ENCODE assay signal across 1 cellular context in genomic region chr14:75486317-75486716, GRCh38.
TF ChIP-seq lines count a peak whose summit lies in the region.

No MANE protein-coding gene starts in this region.

TF ChIP-seq in K562, 482 proteins besides CTCF, POLR2A, EP300 and RAD21 (continued from another document):
- TF ChIP-seq, protein P1, sequence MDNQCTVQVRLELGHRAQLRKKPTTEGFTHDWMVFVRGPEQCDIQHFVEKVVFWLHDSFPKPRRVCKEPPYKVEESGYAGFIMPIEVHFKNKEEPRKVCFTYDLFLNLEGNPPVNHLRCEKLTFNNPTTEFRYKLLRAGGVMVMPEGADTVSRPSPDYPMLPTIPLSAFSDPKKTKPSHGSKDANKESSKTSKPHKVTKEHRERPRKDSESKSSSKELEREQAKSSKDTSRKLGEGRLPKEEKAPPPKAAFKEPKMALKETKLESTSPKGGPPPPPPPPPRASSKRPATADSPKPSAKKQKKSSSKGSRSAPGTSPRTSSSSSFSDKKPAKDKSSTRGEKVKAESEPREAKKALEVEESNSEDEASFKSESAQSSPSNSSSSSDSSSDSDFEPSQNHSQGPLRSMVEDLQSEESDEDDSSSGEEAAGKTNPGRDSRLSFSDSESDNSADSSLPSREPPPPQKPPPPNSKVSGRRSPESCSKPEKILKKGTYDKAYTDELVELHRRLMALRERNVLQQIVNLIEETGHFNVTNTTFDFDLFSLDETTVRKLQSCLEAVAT (IDR thresholded peaks at IDR 0.05), result peak; percentile 36 to 83; a peak in 2 of 4 replicates
- TF ChIP-seq, protein P2, sequence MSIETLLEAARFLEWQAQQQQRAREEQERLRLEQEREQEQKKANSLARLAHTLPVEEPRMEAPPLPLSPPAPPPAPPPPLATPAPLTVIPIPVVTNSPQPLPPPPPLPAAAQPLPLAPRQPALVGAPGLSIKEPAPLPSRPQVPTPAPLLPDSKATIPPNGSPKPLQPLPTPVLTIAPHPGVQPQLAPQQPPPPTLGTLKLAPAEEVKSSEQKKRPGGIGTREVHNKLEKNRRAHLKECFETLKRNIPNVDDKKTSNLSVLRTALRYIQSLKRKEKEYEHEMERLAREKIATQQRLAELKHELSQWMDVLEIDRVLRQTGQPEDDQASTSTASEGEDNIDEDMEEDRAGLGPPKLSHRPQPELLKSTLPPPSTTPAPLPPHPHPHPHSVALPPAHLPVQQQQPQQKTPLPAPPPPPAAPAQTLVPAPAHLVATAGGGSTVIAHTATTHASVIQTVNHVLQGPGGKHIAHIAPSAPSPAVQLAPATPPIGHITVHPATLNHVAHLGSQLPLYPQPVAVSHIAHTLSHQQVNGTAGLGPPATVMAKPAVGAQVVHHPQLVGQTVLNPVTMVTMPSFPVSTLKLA (conservative IDR thresholded peaks at IDR 0.05), result peak in 1 of 2 experiments; percentile 32; a peak in 1 of 4 replicates
- TF ChIP-seq ZBTB2 (IDR thresholded peaks at IDR 0.05), result peak; percentile 86
TF ChIP-seq in K562: peak in this region for 37.
